In genomic region chr4:74675673-74676279, GRCh38 we compare ENCODE assay signal across 8 cellular contexts.
DNase-seq lines count a peak whose midpoint lies in the region; ATAC-seq and TF ChIP-seq lines count a peak whose summit lies in the region.

No MANE protein-coding gene starts in this region.

- peak; percentile 87 for TF ChIP-seq CTCF in Loucy (conservative IDR thresholded peaks at IDR 0.05; ENCODE audit: low read length)
- TF ChIP-seq CTCF in foreskin fibroblast (IDR thresholded peaks at IDR 0.05; ENCODE audit: low read depth, low read length), result peak; percentile 74

- no peaks in the 10 kb centered on the region for H3K9me3 ChIP-seq in Loucy (ENCODE audit: insufficient read depth, low read depth, low read length)

- no peaks in the 10 kb centered on the region for H3K27me3 ChIP-seq in Loucy (ENCODE audit: insufficient read depth, low read length, poor library complexity, severe bottlenecking)

- no peaks in the 10 kb centered on the region for H3K36me3 ChIP-seq in Loucy (ENCODE audit: insufficient read depth, low read length)

- H3F3A ChIP-seq in Loucy (ENCODE audit: low read depth), result no peaks in the 10 kb centered on the region

- H3K79me2 ChIP-seq in Loucy (ENCODE audit: insufficient read depth, low read length), result no peaks in the 10 kb centered on the region

- H3K9me2 ChIP-seq in Loucy (replicated peaks; ENCODE audit: low read depth, low read length), result no peaks in the 10 kb centered on the region

- DNase-seq in NCI-H2171 treated with DMSO at 0.1 percent for 48 hours (lab: John Stamatoyannopoulos, UW) (peak; percentile 22), NCI-H2171 (lab: John Stamatoyannopoulos, UW) (no peak), SW480 (ENCODE audit: low spot score) (peak; percentile 66), foreskin fibroblast (peak; percentile 54 to 85), pulmonary artery endothelial cell (ENCODE audit: low read depth, low spot score) (peak; percentile 29)

- no peak overlapping the region for H3K9ac ChIP-seq in Loucy (ENCODE audit: low read depth, low read length, poor library complexity, severe bottlenecking)

- H3K4me1 ChIP-seq in Loucy (ENCODE audit: insufficient read depth, low read length, poor library complexity, severe bottlenecking), result no peaks in the 10 kb centered on the region

- no peaks in the 10 kb centered on the region for H4K20me1 ChIP-seq in Loucy (ENCODE audit: insufficient read depth, low read length, poor library complexity, severe bottlenecking)

- ATAC-seq in GM21528 (IDR thresholded peaks at IDR 0.05; ENCODE audit: low FRiP score, unreplicated experiment), result peak; percentile 71
- no peak for ATAC-seq in HG03457 (IDR thresholded peaks at IDR 0.05; ENCODE audit: unreplicated experiment)

- peak overlapping the region; percentile 84 for H2AFZ ChIP-seq in Loucy (ENCODE audit: low read length)

- no peak overlapping the region for H3K4me3 ChIP-seq in Loucy (ENCODE audit: low read length, poor library complexity, severe bottlenecking)
- no peak overlapping the region for H3K4me3 ChIP-seq in foreskin fibroblast (ENCODE audit: low read depth in 1 of 2, low read length in 2 of 2)

- H3K4me2 ChIP-seq in Loucy (ENCODE audit: low read depth, low read length, poor library complexity, severe bottlenecking), result peak overlapping the region; percentile 26
